18 cellular contexts compared by ENCODE assay signal in the genomic region with DNA sequence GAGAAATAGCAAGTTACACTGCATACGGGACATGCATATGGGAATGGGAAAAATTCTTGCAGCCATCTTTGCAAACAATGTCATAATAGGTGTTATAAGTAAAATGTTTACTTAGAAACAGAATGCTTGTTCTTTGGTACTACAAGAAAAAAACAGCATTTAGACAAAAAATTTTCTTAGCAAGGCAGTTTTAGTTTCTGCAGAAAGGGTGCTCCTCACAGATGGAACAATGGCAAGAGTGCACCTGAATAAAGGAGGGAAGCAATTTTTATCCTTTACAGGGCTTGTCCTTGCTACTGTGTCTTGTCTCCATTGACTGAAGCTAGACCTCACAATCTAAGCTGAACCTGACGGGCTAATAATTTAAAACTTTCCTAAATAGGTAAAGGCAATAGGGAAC.
DNase-seq lines count a peak whose midpoint lies in the region; ATAC-seq, FAIRE-seq and TF ChIP-seq lines count a peak whose summit lies in the region.
"Had no signal": no experiment of that assay in that cellular context is flagged by ENCODE, and none has a peak within 500 bp of the region (broad histone marks: within the 10 kb centered on the region; RNA-seq: fewer than 3 reads in every experiment).

No MANE protein-coding gene starts in this region.

- no peaks in the 10 kb centered on the region for H3K4me1 ChIP-seq in HEK293 (ENCODE audit: control insufficient read depth, insufficient read depth, low read length)
- no peaks in the 10 kb centered on the region for H3K4me1 ChIP-seq in Karpas-422 (ENCODE audit: low read length)
- no peaks in the 10 kb centered on the region for H3K4me1 ChIP-seq in GM12878 (ENCODE audit: control insufficient read depth, insufficient read depth, low read length)

- ATAC-seq in GM12878 (no peak), HG02981 (IDR thresholded peaks at IDR 0.05; ENCODE audit: unreplicated experiment) (no peak)
- ATAC-seq in effector memory CD8-positive, alpha-beta T cell (replicated peaks) = no peak

- H3K4me2 ChIP-seq in Karpas-422 (ENCODE audit: low read depth, low read length, poor library complexity, severe bottlenecking) = no peak overlapping the region
- no peak overlapping the region for H3K4me2 ChIP-seq in GM12878 (ENCODE audit: control insufficient read depth, insufficient read depth)

- peaks cover 31% of the 10 kb centered on the region for H3K9me3 Mint-ChIP-seq in activated naive CD4-positive, alpha-beta T cell treated with anti-CD3 and anti-CD28 coated beads for 36 hours
- peaks cover 11 to 14% of the 10 kb centered on the region in 2 donors for H3K9me3 Mint-ChIP-seq in effector memory CD8-positive, alpha-beta T cell

- H3K9me2 ChIP-seq in Karpas-422 (replicated peaks; ENCODE audit: insufficient read depth, low read length) = no peaks in the 10 kb centered on the region

- H3K79me2 ChIP-seq in Karpas-422 (ENCODE audit: low read length) = no peaks in the 10 kb centered on the region
- no peaks in the 10 kb centered on the region for H3K79me2 ChIP-seq in GM12878 (ENCODE audit: control insufficient read depth, insufficient read depth, low read length)

- no peaks in the 10 kb centered on the region for H3K36me3 ChIP-seq in HEK293 (ENCODE audit: control insufficient read depth in 2 of 2, insufficient read depth in 1 of 2, low read length in 2 of 2)
- no peaks in the 10 kb centered on the region for H3K36me3 ChIP-seq in Karpas-422 (ENCODE audit: insufficient read depth, low read length)
- H3K36me3 ChIP-seq in GM12878 (ENCODE audit: control insufficient read depth in 2 of 2, insufficient read depth in 2 of 2, low read length in 1 of 2) = no peaks in the 10 kb centered on the region

- TF ChIP-seq CTCF in HEK293 (tag by site-specific recombination; IDR thresholded peaks at IDR 0.05) = no peak
- TF ChIP-seq CTCF in GM12878 (IDR thresholded peaks at IDR 0.05 in 2 of 3, conservative IDR thresholded peaks at IDR 0.05 in 1 of 3; ENCODE audit: control insufficient read depth in 2 of 3, extremely low read depth in 1 of 3, insufficient read depth in 1 of 3, low read depth in 3 of 3, low read length in 3 of 3) = no peak

- H3K4me3 Mint-ChIP-seq in activated naive CD4-positive, alpha-beta T cell treated with anti-CD3 and anti-CD28 coated beads for 36 hours = no peak overlapping the region
- H3K4me3 Mint-ChIP-seq in effector memory CD8-positive, alpha-beta T cell = no peak overlapping the region
- H3K4me3 Mint-ChIP-seq: CD4-positive, alpha-beta memory T cell; HFFc6 had no signal

- no TSS peak for BruUV-seq in GM12878 (replicated peaks; lab: Mats Ljungman, UMichigan)

- POLR2A ChIA-PET in HEK293 (lab: Yijun Ruan, JAX) (no interaction called here), GM12878 (lab: Charles Lee) (no interaction called here)

- H3K27me3 ChIP-seq in Karpas-422 (ENCODE audit: low read length) (no peaks in the 10 kb centered on the region), GM12878 (replicated peaks in 1 of 2; ENCODE audit: control insufficient read depth in 2 of 2, insufficient read depth in 2 of 2, low read length in 1 of 2) (no peaks in the 10 kb centered on the region)

- in situ Hi-C loops in GM12878 (cut with MboI) = no loop called here

- RAD21 ChIA-PET in GM12878 (lab: Charles Lee; ENCODE audit: unreplicated experiment) = no interaction called here

- SMC1A ChIA-PET in GM12878 (lab: Charles Lee; ENCODE audit: uncharacterized antibody, unreplicated experiment) = no interaction called here

- peak; percentile 40 for DNase-seq in Karpas-422
- DNase-seq in GM12878 (ENCODE audit: low read depth, low spot score) = no peak
- no peak for DNase-seq in activated naive CD4-positive, alpha-beta T cell treated with anti-CD3 and anti-CD28 coated beads for 36 hours
- no peak for DNase-seq in effector memory CD8-positive, alpha-beta T cell
- DNase-seq: C1 segment of cervical spinal cord; Calu3; CD4-positive, alpha-beta memory T cell; COR-L47; DMS53; DMS79 treated with DMSO at 0.1 percent for 48 hours; GF-D8; GOT3; H7; HCEC 1CT; HFFc6 had no signal

- no peak for TF ChIP-seq POLR2A in GM12878 (IDR thresholded peaks at IDR 0.05; ENCODE audit: low read depth, low read length)

- CTCF ChIA-PET in HEK293 (lab: Yijun Ruan, JAX) (no interaction called here), GM12878 (lab: Yijun Ruan, JAX) (no interaction called here)
- CTCF ChIA-PET in activated naive CD4-positive, alpha-beta T cell treated with anti-CD3 and anti-CD28 coated beads for 36 hours (lab: Charles Lee) = no interaction called here

- no peaks in the 10 kb centered on the region for H4K20me1 ChIP-seq in Karpas-422 (ENCODE audit: insufficient read depth, low read depth, low read length)
- no peaks in the 10 kb centered on the region for H4K20me1 ChIP-seq in GM12878 (ENCODE audit: control insufficient read depth, insufficient read depth)

- TF ChIP-seq RAD21 in GM12878 (IDR thresholded peaks at IDR 0.05; ENCODE audit: insufficient read depth, low read depth, low read length) = no peak

- H2AFZ ChIP-seq in Karpas-422 (ENCODE audit: low read length) (no peak overlapping the region), GM12878 (ENCODE audit: control insufficient read depth, low read depth, low read length) (no peak overlapping the region)

- no peak for FAIRE-seq in GM12878 (lab: Jason Lieb, UNC)
- FAIRE-seq: GM12892 had no signal

- H3K27ac ChIP-seq in HEK293 (ENCODE audit: extremely low read depth, low read depth, low read length) (no peak overlapping the region), Karpas-422 (ENCODE audit: low read length) (no peak overlapping the region), GM12878 (ENCODE audit: control insufficient read depth, insufficient read depth) (no peak overlapping the region)

- no peak for TF ChIP-seq EP300 in GM12878 (IDR thresholded peaks at IDR 0.05; ENCODE audit: borderline replicate concordance in 1 of 2, control insufficient read depth in 1 of 2, low read depth in 2 of 2, low read length in 2 of 2)

- H3K4me3 ChIP-seq in HEK293 (ENCODE audit: low read depth, low read length) (no peak overlapping the region), Karpas-422 (ENCODE audit: low read length) (no peak overlapping the region), GM12878 (no peak overlapping the region)

- no peak overlapping the region for H3K27ac Mint-ChIP-seq in activated naive CD4-positive, alpha-beta T cell treated with anti-CD3 and anti-CD28 coated beads for 36 hours
- H3K27ac Mint-ChIP-seq in effector memory CD8-positive, alpha-beta T cell = no peak overlapping the region
- H3K27ac Mint-ChIP-seq: CD4-positive, alpha-beta memory T cell; HFFc6 had no signal

- no peaks in the 10 kb centered on the region for H3K4me1 Mint-ChIP-seq in activated naive CD4-positive, alpha-beta T cell treated with anti-CD3 and anti-CD28 coated beads for 36 hours (ENCODE audit: low read depth)
- H3K4me1 Mint-ChIP-seq in effector memory CD8-positive, alpha-beta T cell (ENCODE audit: low read depth in 2 of 2) = no peaks in the 10 kb centered on the region
- H3K4me1 Mint-ChIP-seq: CD4-positive, alpha-beta memory T cell had no signal

- H3K9ac ChIP-seq in Karpas-422 (ENCODE audit: low read length) (no peak overlapping the region), GM12878 (ENCODE audit: control insufficient read depth, insufficient read depth, low read length) (no peak overlapping the region)

- no peaks in the 10 kb centered on the region for H3K27me3 Mint-ChIP-seq in activated naive CD4-positive, alpha-beta T cell treated with anti-CD3 and anti-CD28 coated beads for 36 hours (ENCODE audit: low read depth)
- no peaks in the 10 kb centered on the region for H3K27me3 Mint-ChIP-seq in effector memory CD8-positive, alpha-beta T cell
- H3K27me3 Mint-ChIP-seq: CD4-positive, alpha-beta memory T cell had no signal

- 50% methylated on average over 2 of the region's 2 CpGs for WGBS in GM12878 (ENCODE audit: insufficient coverage, insufficient replicate concordance, low lambda C conversion rate, missing lambda C conversion rate)

- peaks cover 15% of the 10 kb centered on the region for H3K36me3 Mint-ChIP-seq in activated naive CD4-positive, alpha-beta T cell treated with anti-CD3 and anti-CD28 coated beads for 36 hours (ENCODE audit: low read depth)
- H3K36me3 Mint-ChIP-seq in effector memory CD8-positive, alpha-beta T cell (ENCODE audit: insufficient read depth) = no peaks in the 10 kb centered on the region

- H3K9me3 ChIP-seq in HEK293 (ENCODE audit: control insufficient read depth, insufficient read depth, low read depth, low read length) (peaks cover 3% of the 10 kb centered on the region; the same call in 1 of the 2 replicates), Karpas-422 (ENCODE audit: low read length) (peaks cover 30% of the 10 kb centered on the region), GM12878 (replicated peaks; ENCODE audit: control insufficient read depth, insufficient read depth, low read length) (peaks cover 18% of the 10 kb centered on the region)

- intact Hi-C loops in GM12878 (cut with micrococcal nuclease; ENCODE audit: unreplicated experiment) = no loop called here
- intact Hi-C loops in activated naive CD4-positive, alpha-beta T cell treated with anti-CD3 and anti-CD28 coated beads for 36 hours (cut with micrococcal nuclease) = no loop called here

TF ChIP-seq in HEK293, 187 proteins besides CTCF, POLR2A, EP300 and RAD21:
- TF ChIP-seq TRIM28 (IDR thresholded peaks at IDR 0.05; ENCODE audit: borderline replicate concordance, low read length) (peak; percentile 86; the same call in 1 of the 2 replicates), RBAK (tag by site-specific recombination; IDR thresholded peaks at IDR 0.05) (no peak), SETDB1 (IDR thresholded peaks at IDR 0.05; ENCODE audit: insufficient read length, low read length) (peak; percentile 99), ZNF654 (tag by site-specific recombination; IDR thresholded peaks at IDR 0.05; ENCODE audit: low read depth) (no peak)
TF ChIP-seq in HEK293: peak in this region for 2.

TF ChIP-seq in GM12878, 131 proteins besides CTCF, POLR2A, EP300 and RAD21:
- 0 out of 2 replicates have a peak, but pooled peaks have one; percentile 75 for TF ChIP-seq CBX5 (IDR thresholded peaks at IDR 0.05; ENCODE audit: low read depth)
- TF ChIP-seq ZZZ3 (IDR thresholded peaks at IDR 0.05; ENCODE audit: control insufficient read depth, insufficient read length, low read depth) = no peak
- no peak for TF ChIP-seq NR2C1 (IDR thresholded peaks at IDR 0.05)
